In the genomic region with DNA sequence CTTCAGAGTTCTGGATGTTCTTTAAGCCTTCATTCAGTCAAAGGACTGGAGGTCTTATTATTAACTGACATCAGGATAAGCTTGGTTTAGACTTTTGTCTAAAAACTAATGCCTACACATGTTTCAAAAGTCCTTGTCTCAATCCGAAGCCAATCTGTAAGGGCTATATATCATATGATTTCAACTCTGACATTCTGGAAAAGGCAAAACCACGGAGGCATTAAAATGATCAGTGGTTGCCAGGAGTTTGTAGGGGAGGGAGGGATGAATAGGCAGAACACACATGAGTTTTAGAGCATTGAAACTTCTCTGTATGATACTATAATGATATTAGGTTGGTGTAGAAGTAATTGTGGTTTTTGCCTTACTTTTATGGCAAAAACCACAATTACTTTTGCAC, we compare ENCODE assay signal across 21 cellular contexts.
DNase-seq lines count a peak whose midpoint lies in the region; FAIRE-seq and TF ChIP-seq lines count a peak whose summit lies in the region.
"Had no signal": no experiment of that assay in that cellular context is flagged by ENCODE, and none has a peak within 500 bp of the region (broad histone marks: within the 10 kb centered on the region; RNA-seq: fewer than 3 reads in every experiment).

No MANE protein-coding gene starts in this region.

- no peak overlapping the region for H3K9ac ChIP-seq in astrocyte (ENCODE audit: low read length)
- no peak overlapping the region for H3K9ac ChIP-seq in keratinocyte (ENCODE audit: control insufficient read depth, extremely low read depth, insufficient read depth, low read length)

- H3K4me3 ChIP-seq in astrocyte (ENCODE audit: insufficient read depth, low read depth, low read length) (no peak overlapping the region), keratinocyte (ENCODE audit: control insufficient read depth in 2 of 3, extremely low read depth in 1 of 3, insufficient read depth in 2 of 3, low read depth in 1 of 3, low read length in 3 of 3) (no peak overlapping the region)
- H3K4me3 ChIP-seq: gastrocnemius medialis, vagina had no signal

- FAIRE-seq in astrocyte (lab: Jason Lieb, UNC) (no peak), keratinocyte (lab: Jason Lieb, UNC) (no peak)
- FAIRE-seq: D721Med had no signal

- peaks cover 12% of the 10 kb centered on the region for H3K4me1 Mint-ChIP-seq in astrocyte (ENCODE audit: low read depth, unreplicated experiment)
- H3K4me1 Mint-ChIP-seq in activated CD4-positive, alpha-beta T cell treated with anti-CD3 and anti-CD28 coated beads, Interleukin-2, amount 10 ng/mL, durations not matched to agents 7 days and 5 days, result no peaks in the 10 kb centered on the region
- H3K4me1 Mint-ChIP-seq: activated CD4-positive, alpha-beta memory T cell treated with anti-CD3 and anti-CD28 coated beads, Interleukin-2, amount 10 ng/mL, durations not matched to agents 7 days and 5 days had no signal

- H3K4me1 ChIP-seq in astrocyte (ENCODE audit: insufficient read depth, low read length) (peaks cover 4% of the 10 kb centered on the region), keratinocyte (ENCODE audit: control insufficient read depth, extremely low read depth, insufficient read depth, low read length) (no peaks in the 10 kb centered on the region)
- H3K4me1 ChIP-seq: gastrocnemius medialis, vagina had no signal

- no peaks in the 10 kb centered on the region for H3K9me3 Mint-ChIP-seq in astrocyte (ENCODE audit: unreplicated experiment)
- no peaks in the 10 kb centered on the region for H3K9me3 Mint-ChIP-seq in activated CD4-positive, alpha-beta T cell treated with anti-CD3 and anti-CD28 coated beads, Interleukin-2, amount 10 ng/mL, durations not matched to agents 7 days and 5 days
- H3K9me3 Mint-ChIP-seq: activated CD4-positive, alpha-beta memory T cell treated with anti-CD3 and anti-CD28 coated beads, Interleukin-2, amount 10 ng/mL, durations not matched to agents 7 days and 5 days had no signal

- H3K27me3 Mint-ChIP-seq in astrocyte (ENCODE audit: low read depth, unreplicated experiment), result no peaks in the 10 kb centered on the region
- H3K27me3 Mint-ChIP-seq in activated CD4-positive, alpha-beta T cell treated with anti-CD3 and anti-CD28 coated beads, Interleukin-2, amount 10 ng/mL, durations not matched to agents 7 days and 5 days, result no peaks in the 10 kb centered on the region
- H3K27me3 Mint-ChIP-seq: activated CD4-positive, alpha-beta memory T cell treated with anti-CD3 and anti-CD28 coated beads, Interleukin-2, amount 10 ng/mL, durations not matched to agents 7 days and 5 days; activated naive CD8-positive, alpha-beta T cell; brain; natural killer cell treated with Interleukin-12 subunit alpha and Interleukin-12 subunit beta and Interleukin-15 and Interleukin-18, amount 100 ng/mL, for 72 hours had no signal

- H3K27me3 ChIP-seq in astrocyte (ENCODE audit: insufficient read depth, low read length) (no peaks in the 10 kb centered on the region), keratinocyte (ENCODE audit: control insufficient read depth, extremely low read depth, insufficient read depth, low read length) (no peaks in the 10 kb centered on the region)
- H3K27me3 ChIP-seq: gastrocnemius medialis, vagina had no signal

- no peak for TF ChIP-seq CTCF in astrocyte (IDR thresholded peaks at IDR 0.05; ENCODE audit: insufficient read depth, low read depth, low read length)
- TF ChIP-seq CTCF in keratinocyte (optimal IDR thresholded peaks at IDR 0.05 in 1 of 3, IDR thresholded peaks at IDR 0.05 in 1 of 3, conservative IDR thresholded peaks at IDR 0.05 in 1 of 3; ENCODE audit: extremely low read depth in 1 of 3, insufficient read depth in 2 of 3, low read length in 3 of 3), result no peak

- dilution Hi-C loops in keratinocyte (cut with MboI; ENCODE audit: extremely low pct_ligation_motif_present, low sequenced_read_pairs), result no loop called here

- H2AFZ ChIP-seq in astrocyte (ENCODE audit: low read depth, low read length) (peak overlapping the region; percentile 21), keratinocyte (ENCODE audit: control insufficient read depth, low read length) (peak overlapping the region; percentile 13)

- no peaks in the 10 kb centered on the region for H3K9me1 ChIP-seq in keratinocyte (ENCODE audit: control insufficient read depth, extremely low read depth, insufficient read depth, low read length)

- H3K4me2 ChIP-seq in astrocyte (ENCODE audit: low read length) (no peak overlapping the region), keratinocyte (ENCODE audit: control insufficient read depth, extremely low read depth, insufficient read depth, low read depth, low read length) (no peak overlapping the region)

- no peak overlapping the region for H3K27ac Mint-ChIP-seq in astrocyte (ENCODE audit: unreplicated experiment)
- H3K27ac Mint-ChIP-seq in activated CD4-positive, alpha-beta T cell treated with anti-CD3 and anti-CD28 coated beads, Interleukin-2, amount 10 ng/mL, durations not matched to agents 7 days and 5 days, result no peak overlapping the region
- H3K27ac Mint-ChIP-seq: activated CD4-positive, alpha-beta memory T cell treated with anti-CD3 and anti-CD28 coated beads, Interleukin-2, amount 10 ng/mL, durations not matched to agents 7 days and 5 days; activated naive CD8-positive, alpha-beta T cell; brain; natural killer cell treated with Interleukin-12 subunit alpha and Interleukin-12 subunit beta and Interleukin-15 and Interleukin-18, amount 100 ng/mL, for 72 hours had no signal

- H3K36me3 ChIP-seq in astrocyte (ENCODE audit: insufficient read depth, low read length) (no peaks in the 10 kb centered on the region), keratinocyte (ENCODE audit: control insufficient read depth in 2 of 2, extremely low read depth in 1 of 2, insufficient read depth in 2 of 2, low read length in 2 of 2) (no peaks in the 10 kb centered on the region)
- H3K36me3 ChIP-seq: gastrocnemius medialis, vagina had no signal

- no peaks in the 10 kb centered on the region for H3K36me3 Mint-ChIP-seq in astrocyte (ENCODE audit: low read depth, unreplicated experiment)
- no peaks in the 10 kb centered on the region for H3K36me3 Mint-ChIP-seq in activated CD4-positive, alpha-beta T cell treated with anti-CD3 and anti-CD28 coated beads, Interleukin-2, amount 10 ng/mL, durations not matched to agents 7 days and 5 days (ENCODE audit: low read depth)
- H3K36me3 Mint-ChIP-seq: activated naive CD8-positive, alpha-beta T cell; brain; natural killer cell treated with Interleukin-12 subunit alpha and Interleukin-12 subunit beta and Interleukin-15 and Interleukin-18, amount 100 ng/mL, for 72 hours had no signal

- H3K4me3 Mint-ChIP-seq in astrocyte (ENCODE audit: unreplicated experiment), result no peak overlapping the region
- H3K4me3 Mint-ChIP-seq in activated CD4-positive, alpha-beta T cell treated with anti-CD3 and anti-CD28 coated beads, Interleukin-2, amount 10 ng/mL, durations not matched to agents 7 days and 5 days, result no peak overlapping the region
- H3K4me3 Mint-ChIP-seq: activated CD4-positive, alpha-beta memory T cell treated with anti-CD3 and anti-CD28 coated beads, Interleukin-2, amount 10 ng/mL, durations not matched to agents 7 days and 5 days; activated naive CD8-positive, alpha-beta T cell; brain; natural killer cell treated with Interleukin-12 subunit alpha and Interleukin-12 subunit beta and Interleukin-15 and Interleukin-18, amount 100 ng/mL, for 72 hours had no signal

- no peaks in the 10 kb centered on the region for H3K79me2 ChIP-seq in astrocyte (ENCODE audit: insufficient read depth, low read length)
- H3K79me2 ChIP-seq in keratinocyte (ENCODE audit: control insufficient read depth, insufficient read depth, low read length), result no peaks in the 10 kb centered on the region

- DNase-seq in DMS114 treated with DMSO at 0.1 percent for 48 hours (lab: John Stamatoyannopoulos, UW; ENCODE audit: unreplicated experiment) (peak; percentile 92), M059J (ENCODE audit: low read depth) (peak; percentile 85), astrocyte (ENCODE audit: low read depth) (peak; percentile 39), keratinocyte (ENCODE audit: low read depth, low spot score) (no peak), NCI-H146 (lab: John Stamatoyannopoulos, UW) (no peak), NAMALWA (ENCODE audit: low spot score) (no peak), SW 1271 (lab: John Stamatoyannopoulos, UW) (no peak)
- no peak for DNase-seq in activated CD4-positive, alpha-beta T cell treated with anti-CD3 and anti-CD28 coated beads, Interleukin-2, amount 10 ng/mL, durations not matched to agents 7 days and 5 days
- DNase-seq: activated CD4-positive, alpha-beta memory T cell treated with anti-CD3 and anti-CD28 coated beads, Interleukin-2, amount 10 ng/mL, durations not matched to agents 7 days and 5 days; activated CD4-positive, CD25-positive, alpha-beta regulatory T cell; C1 segment of cervical spinal cord; gastrocnemius medialis; NCI-H187; NCI-H2171 treated with DMSO at 0.1 percent for 48 hours; stimulated activated CD4-positive, alpha-beta T cell treated with anti-CD3 and anti-CD28 coated beads, Interleukin-4, amount 100 ng/mL, for 4 hours; stimulated activated naive CD4-positive, alpha-beta T cell treated with Interleukin-2 at 50 U/mL for 16 hours had no signal

- H4K20me1 ChIP-seq in astrocyte (ENCODE audit: insufficient read depth, low read length) (no peaks in the 10 kb centered on the region), keratinocyte (ENCODE audit: control insufficient read depth, extremely low read depth, insufficient read depth, low read length) (no peaks in the 10 kb centered on the region)

- H3K27ac ChIP-seq in astrocyte (ENCODE audit: low read depth, low read length) (no peak overlapping the region), keratinocyte (ENCODE audit: control insufficient read depth, insufficient read depth, low read length) (no peak overlapping the region)
- H3K27ac ChIP-seq: gastrocnemius medialis, vagina had no signal

- POLR2A ChIA-PET in activated CD4-positive, alpha-beta T cell treated with anti-CD3 and anti-CD28 coated beads, Interleukin-2, amount 10 ng/mL, durations not matched to agents 7 days and 5 days (lab: Charles Lee), result no interaction called here

- CTCF ChIA-PET in activated CD4-positive, alpha-beta T cell treated with anti-CD3 and anti-CD28 coated beads, Interleukin-2, amount 10 ng/mL, durations not matched to agents 7 days and 5 days (lab: Charles Lee), result no interaction called here

- H3K9me3 ChIP-seq in astrocyte (ENCODE audit: insufficient read depth, low read depth, low read length), result no peaks in the 10 kb centered on the region
- H3K9me3 ChIP-seq in keratinocyte (ENCODE audit: control insufficient read depth, low read depth, low read length), result no peaks in the 10 kb centered on the region
- H3K9me3 ChIP-seq: gastrocnemius medialis, vagina had no signal

Comparison
In these comparisons a context has a peak if more than half of its experiments do, and no peak if none do; other contexts are left out.
1. DNase-seq: peak in DMS114 treated with DMSO at 0.1 percent for 48 hours (single experiment), M059J (single experiment) and astrocyte (single experiment); none in keratinocyte (single experiment), activated CD4-positive, alpha-beta T cell treated with anti-CD3 and anti-CD28 coated beads, Interleukin-2, amount 10 ng/mL, durations not matched to agents 7 days and 5 days (single experiment), NCI-H146 (single experiment), NAMALWA (single experiment) and SW 1271 (0 of 2).